1 cellular context compared by ENCODE assay signal in genomic region chr12:117127933-117128823, GRCh38.
A peak's percentile ranks its signal among the peaks of the same experiment; 100 is the strongest.
TF ChIP-seq lines count a peak whose summit lies in the region.

No MANE protein-coding gene starts in this region.

TF ChIP-seq in K562, 482 proteins besides CTCF, POLR2A, EP300 and RAD21 (continues in another document):
- TF ChIP-seq TRIM24 (IDR thresholded peaks at IDR 0.05) (peak; percentile 72 to 88), FUS (optimal IDR thresholded peaks at IDR 0.05; ENCODE audit: low read depth, low read length) (no peak), ZNF551 (CRISPR knock-in tag; IDR thresholded peaks at IDR 0.05) (no peak), FOXP1 (CRISPR knock-in tag; IDR thresholded peaks at IDR 0.05) (peak; percentile 91), STAG1 (CRISPR knock-in tag; IDR thresholded peaks at IDR 0.05; ENCODE audit: borderline replicate concordance) (no peak), MAX (CRISPR knock-in tag; IDR thresholded peaks at IDR 0.05) (peak; percentile 75), BMI1 (IDR thresholded peaks at IDR 0.05; ENCODE audit: low read length) (no peak), FOXK1 (CRISPR knock-in tag; IDR thresholded peaks at IDR 0.05; ENCODE audit: borderline replicate concordance) (0 out of 2 replicates have a peak, but pooled peaks have one; percentile 46), ZNF586 (CRISPR knock-in tag; conservative IDR thresholded peaks at IDR 0.05) (no peak), JUN (IDR thresholded peaks at IDR 0.05; ENCODE audit: borderline replicate concordance, low read depth, low read length) (no peak), JUN (CRISPR knock-in tag; IDR thresholded peaks at IDR 0.05; ENCODE audit: borderline replicate concordance) (peak; percentile 91), CTBP1 (IDR thresholded peaks at IDR 0.05; ENCODE audit: borderline replicate concordance) (0 out of 2 replicates have a peak, but pooled peaks have one; percentile 22), ZNF592 (IDR thresholded peaks at IDR 0.05) (no peak), E2F3 (CRISPR knock-in tag; IDR thresholded peaks at IDR 0.05) (no peak), ZNF316 (IDR thresholded peaks at IDR 0.05) (0 out of 2 replicates have a peak, but pooled peaks have one; percentile 1), PTBP1 (IDR thresholded peaks at IDR 0.05; ENCODE audit: low read depth, low read length) (0 out of 2 replicates have a peak, but pooled peaks have one; percentile 53), THAP7 (CRISPR knock-in tag; IDR thresholded peaks at IDR 0.05) (no peak), FOS (IDR thresholded peaks at IDR 0.05; ENCODE audit: extremely low read depth, insufficient read length) (no peak), POLR2H (tag; IDR thresholded peaks at IDR 0.05; ENCODE audit: low read depth) (no peak), TRIM28 (IDR thresholded peaks at IDR 0.05) (peak; percentile 89; the same call in 1 of the 2 replicates), CEBPG (CRISPR knock-in tag; IDR thresholded peaks at IDR 0.05) (peak; percentile 45; the same call in 1 of the 2 replicates), CEBPG (tag; conservative IDR thresholded peaks at IDR 0.05 in 1 of 2, IDR thresholded peaks at IDR 0.05 in 1 of 2) (no peak), LCOR (CRISPR knock-in tag; IDR thresholded peaks at IDR 0.05) (no peak), SMARCB1 (IDR thresholded peaks at IDR 0.05; ENCODE audit: insufficient read length, low read depth) (no peak), ZNF384 (IDR thresholded peaks at IDR 0.05; ENCODE audit: low read depth, low read length) (no peak), CREM (IDR thresholded peaks at IDR 0.05; ENCODE audit: low read depth) (peak; percentile 48; the same call in 1 of the 2 replicates), RFX1 (IDR thresholded peaks at IDR 0.05) (no peak; the same call in 1 of the 2 replicates), DEAF1 (CRISPR knock-in tag; IDR thresholded peaks at IDR 0.05) (no peak), CBFA2T2 (conservative IDR thresholded peaks at IDR 0.05) (peak; percentile 17; the same call in 1 of the 2 replicates), NR2C2 (CRISPR knock-in tag; IDR thresholded peaks at IDR 0.05) (peak; percentile 71; the same call in 1 of the 2 replicates), NR2C2 (tag; IDR thresholded peaks at IDR 0.05) (no peak), MED1 (CRISPR knock-in tag; IDR thresholded peaks at IDR 0.05; ENCODE audit: borderline replicate concordance) (0 out of 2 replicates have a peak, but pooled peaks have one; percentile 50), GABPB2 (CRISPR knock-in tag; conservative IDR thresholded peaks at IDR 0.05) (no peak), ZNF324 (CRISPR knock-in tag; IDR thresholded peaks at IDR 0.05) (no peak), ELF2 (CRISPR knock-in tag; IDR thresholded peaks at IDR 0.05) (no peak), CBX3 (IDR thresholded peaks at IDR 0.05; ENCODE audit: borderline replicate concordance in 1 of 2, low read length in 2 of 2) (peak in 1 of 2 experiments; percentile 99; a peak in 2 of 3 replicates), ZNF668 (CRISPR knock-in tag; IDR thresholded peaks at IDR 0.05) (no peak), IRF2 (CRISPR knock-in tag; IDR thresholded peaks at IDR 0.05) (peak; percentile 82), MIER1 (IDR thresholded peaks at IDR 0.05; ENCODE audit: low read depth) (no peak), GATAD2B (IDR thresholded peaks at IDR 0.05; ENCODE audit: borderline replicate concordance) (no peak), TAF9B (IDR thresholded peaks at IDR 0.05; ENCODE audit: partially characterized antibody) (no peak), POU5F1 (IDR thresholded peaks at IDR 0.05; ENCODE audit: borderline replicate concordance, low read depth, low read length, partially characterized antibody) (no peak), ATF2 (CRISPR knock-in tag; IDR thresholded peaks at IDR 0.05) (peak; percentile 90), TCF15 (CRISPR knock-in tag; IDR thresholded peaks at IDR 0.05) (no peak), ARNT (IDR thresholded peaks at IDR 0.05) (no peak), ZNF174 (CRISPR knock-in tag; IDR thresholded peaks at IDR 0.05) (no peak), SP1 (CRISPR knock-in tag; IDR thresholded peaks at IDR 0.05) (peak; percentile 64), FOXJ3 (CRISPR knock-in tag; IDR thresholded peaks at IDR 0.05) (no peak), YY1 (IDR thresholded peaks at IDR 0.05; ENCODE audit: borderline replicate concordance in 1 of 3, control insufficient read depth in 1 of 3, extremely low read depth in 1 of 3, insufficient read depth in 3 of 3, insufficient read length in 1 of 3, insufficient replicate concordance in 2 of 3, low read depth in 1 of 3, low read length in 2 of 3) (no peak), NCOA1 (IDR thresholded peaks at IDR 0.05; ENCODE audit: low read depth) (no peak), ARID1B (IDR thresholded peaks at IDR 0.05) (peak; percentile 46; the same call in 1 of the 2 replicates), KDM1A (IDR thresholded peaks at IDR 0.05) (no peak), ARHGAP35 (IDR thresholded peaks at IDR 0.05; ENCODE audit: partially characterized antibody) (peak; percentile 100)
- TF ChIP-seq, protein P1, sequence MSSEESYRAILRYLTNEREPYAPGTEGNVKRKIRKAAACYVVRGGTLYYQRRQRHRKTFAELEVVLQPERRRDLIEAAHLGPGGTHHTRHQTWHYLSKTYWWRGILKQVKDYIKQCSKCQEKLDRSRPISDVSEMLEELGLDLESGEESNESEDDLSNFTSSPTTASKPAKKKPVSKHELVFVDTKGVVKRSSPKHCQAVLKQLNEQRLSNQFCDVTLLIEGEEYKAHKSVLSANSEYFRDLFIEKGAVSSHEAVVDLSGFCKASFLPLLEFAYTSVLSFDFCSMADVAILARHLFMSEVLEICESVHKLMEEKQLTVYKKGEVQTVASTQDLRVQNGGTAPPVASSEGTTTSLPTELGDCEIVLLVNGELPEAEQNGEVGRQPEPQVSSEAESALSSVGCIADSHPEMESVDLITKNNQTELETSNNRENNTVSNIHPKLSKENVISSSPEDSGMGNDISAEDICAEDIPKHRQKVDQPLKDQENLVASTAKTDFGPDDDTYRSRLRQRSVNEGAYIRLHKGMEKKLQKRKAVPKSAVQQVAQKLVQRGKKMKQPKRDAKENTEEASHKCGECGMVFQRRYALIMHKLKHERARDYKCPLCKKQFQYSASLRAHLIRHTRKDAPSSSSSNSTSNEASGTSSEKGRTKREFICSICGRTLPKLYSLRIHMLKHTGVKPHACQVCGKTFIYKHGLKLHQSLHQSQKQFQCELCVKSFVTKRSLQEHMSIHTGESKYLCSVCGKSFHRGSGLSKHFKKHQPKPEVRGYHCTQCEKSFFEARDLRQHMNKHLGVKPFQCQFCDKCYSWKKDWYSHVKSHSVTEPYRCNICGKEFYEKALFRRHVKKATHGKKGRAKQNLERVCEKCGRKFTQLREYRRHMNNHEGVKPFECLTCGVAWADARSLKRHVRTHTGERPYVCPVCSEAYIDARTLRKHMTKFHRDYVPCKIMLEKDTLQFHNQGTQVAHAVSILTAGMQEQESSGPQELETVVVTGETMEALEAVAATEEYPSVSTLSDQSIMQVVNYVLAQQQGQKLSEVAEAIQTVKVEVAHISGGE (CRISPR knock-in tag; IDR thresholded peaks at IDR 0.05), result no peak
- TF ChIP-seq, protein P2, sequence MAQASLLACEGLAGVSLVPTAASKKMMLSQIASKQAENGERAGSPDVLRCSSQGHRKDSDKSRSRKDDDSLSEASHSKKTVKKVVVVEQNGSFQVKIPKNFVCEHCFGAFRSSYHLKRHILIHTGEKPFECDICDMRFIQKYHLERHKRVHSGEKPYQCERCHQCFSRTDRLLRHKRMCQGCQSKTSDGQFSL (CRISPR knock-in tag; IDR thresholded peaks at IDR 0.05), result peak; percentile 16; the same call in 1 of the 2 replicates
- TF ChIP-seq, protein P2 (tag; IDR thresholded peaks at IDR 0.05), result no peak
- TF ChIP-seq, protein P3, sequence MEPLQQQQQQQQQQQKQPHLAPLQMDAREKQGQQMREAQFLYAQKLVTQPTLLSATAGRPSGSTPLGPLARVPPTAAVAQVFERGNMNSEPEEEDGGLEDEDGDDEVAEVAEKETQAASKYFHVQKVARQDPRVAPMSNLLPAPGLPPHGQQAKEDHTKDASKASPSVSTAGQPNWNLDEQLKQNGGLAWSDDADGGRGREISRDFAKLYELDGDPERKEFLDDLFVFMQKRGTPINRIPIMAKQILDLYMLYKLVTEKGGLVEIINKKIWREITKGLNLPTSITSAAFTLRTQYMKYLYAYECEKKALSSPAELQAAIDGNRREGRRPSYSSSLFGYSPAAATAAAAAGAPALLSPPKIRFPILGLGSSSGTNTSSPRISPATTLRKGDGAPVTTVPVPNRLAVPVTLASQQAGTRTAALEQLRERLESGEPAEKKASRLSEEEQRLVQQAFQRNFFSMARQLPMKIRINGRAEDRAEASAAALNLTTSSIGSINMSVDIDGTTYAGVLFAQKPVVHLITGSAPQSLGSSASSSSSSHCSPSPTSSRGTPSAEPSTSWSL (CRISPR knock-in tag; IDR thresholded peaks at IDR 0.05; ENCODE audit: borderline replicate concordance), result no peak
- TF ChIP-seq, protein P4, sequence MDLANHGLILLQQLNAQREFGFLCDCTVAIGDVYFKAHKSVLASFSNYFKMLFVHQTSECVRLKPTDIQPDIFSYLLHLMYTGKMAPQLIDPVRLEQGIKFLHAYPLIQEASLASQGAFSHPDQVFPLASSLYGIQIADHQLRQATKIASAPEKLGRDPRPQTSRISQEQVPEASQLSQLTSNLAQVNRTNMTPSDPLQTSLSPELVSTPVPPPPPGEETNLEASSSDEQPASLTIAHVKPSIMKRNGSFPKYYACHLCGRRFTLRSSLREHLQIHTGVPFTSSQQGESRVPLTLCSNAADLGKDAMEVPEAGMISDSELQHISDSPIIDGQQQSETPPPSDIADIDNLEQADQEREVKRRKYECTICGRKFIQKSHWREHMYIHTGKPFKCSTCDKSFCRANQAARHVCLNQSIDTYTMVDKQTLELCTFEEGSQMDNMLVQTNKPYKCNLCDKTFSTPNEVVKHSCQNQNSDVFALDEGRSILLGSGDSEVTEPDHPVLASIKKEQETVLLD (IDR thresholded peaks at IDR 0.05), result no peak
